Comparison of ENCODE assay signal across 24 cellular contexts in genomic region chr3:50371133-50371670, GRCh38. TPM values are rescaled to one million over a fixed set of nuclear protein-coding genes. Genes with fewer than 3 reads are reported as not detected.
DNase-seq lines count a peak whose midpoint lies in the region; ATAC-seq, FAIRE-seq and TF ChIP-seq lines count a peak whose summit lies in the region.
"Had no signal": no experiment of that assay in that cellular context is flagged by ENCODE, and none has a peak within 500 bp of the region (broad histone marks: within the 10 kb centered on the region; RNA-seq: fewer than 3 reads in every experiment).

No MANE protein-coding gene starts in this region.

- DNase-seq in IMR-90 (peak; percentile 32), GM12878 (ENCODE audit: low read depth, low spot score) (no peak), fibroblast of the aortic adventitia (ENCODE audit: low read depth) (peak; percentile 28), GM19240 (ENCODE audit: insufficient read length, low spot score) (no peak), DMS153 treated with DMSO at 0.1 percent for 48 hours (lab: John Stamatoyannopoulos, UW; ENCODE audit: unreplicated experiment) (no peak), frontal cortex (ENCODE audit: low spot score in 2 of 2) (no peak)
- no peak for DNase-seq in stimulated activated effector memory CD8-positive, alpha-beta T cell treated with anti-CD3 and anti-CD28 coated beads, Interleukin-12 subunit alpha, Interleukin-12 subunit beta, amount 100 ng/mL, for 72 hours (ENCODE audit: low spot score in 2 of 2)
- DNase-seq: activated CD4-positive, alpha-beta T cell treated with anti-CD3 and anti-CD28 coated beads, Interleukin-2, amount 50 U/mL, for 4 hours; activated naive CD4-positive, alpha-beta T cell treated with Interleukin-2 at 50 U/mL for 16 hours; adrenal gland; CD4-positive, CD25-positive, alpha-beta regulatory T cell; effector CD8-positive, alpha-beta T cell; hippocampal formation; left cardiac atrium; NCI-H1436; psoas muscle; stimulated activated CD4-positive, alpha-beta T cell treated with anti-CD3 and anti-CD28 coated beads, Interleukin-15, amount 100 ng/mL, for 24 hours; stimulated activated naive CD8-positive, alpha-beta T cell treated with anti-CD3 and anti-CD28 coated beads, Interleukin-15, Interleukin-2, amounts not matched to agents 100 U/mL and 50 U/mL, for 24 hours had no signal

- H3K4me3 Mint-ChIP-seq in stimulated activated effector memory CD8-positive, alpha-beta T cell treated with anti-CD3 and anti-CD28 coated beads, Interleukin-12 subunit alpha, Interleukin-12 subunit beta, amount 100 ng/mL, for 72 hours = no peak overlapping the region

- H3K4me3 ChIP-seq in IMR-90 (ENCODE audit: insufficient read depth, low read depth, low read length) = no peak overlapping the region
- no peak overlapping the region for H3K4me3 ChIP-seq in GM12878
- H3K4me3 ChIP-seq in fibroblast of the aortic adventitia (ENCODE audit: low read depth, low read length) = no peak overlapping the region
- H3K4me3 ChIP-seq: adrenal gland, gastroesophageal sphincter, psoas muscle, thoracic aorta had no signal

- intact Hi-C loops in IMR-90 (cut with micrococcal nuclease) = no loop called here
- intact Hi-C loops in GM12878 (cut with micrococcal nuclease; ENCODE audit: unreplicated experiment) = no loop called here

- TF ChIP-seq RAD21 in IMR-90 (IDR thresholded peaks at IDR 0.05; ENCODE audit: low read length) (no peak), GM12878 (IDR thresholded peaks at IDR 0.05; ENCODE audit: insufficient read depth, low read depth, low read length) (no peak)

- H3K56ac ChIP-seq in IMR-90 (ENCODE audit: extremely low read depth, insufficient read depth, low read length) = no peak overlapping the region

- no CpG with 5 or more reads among the region's 3 CpGs for WGBS in IMR-90 (ENCODE audit: extremely low coverage in 2 of 2, insufficient read length in 1 of 2), 2 experiments
- 27% methylated on average over 3 of the region's 3 CpGs for WGBS in GM12878 (ENCODE audit: insufficient coverage, insufficient replicate concordance, low lambda C conversion rate, missing lambda C conversion rate)

- BruUV-seq in IMR-90 (replicated peaks; lab: Mats Ljungman, UMichigan) = no TSS peak
- BruUV-seq in GM12878 (replicated peaks; lab: Mats Ljungman, UMichigan) = no TSS peak

- H2AFZ ChIP-seq in IMR-90 (replicated peaks; ENCODE audit: low read length, poor library complexity) (no peak overlapping the region), GM12878 (ENCODE audit: control insufficient read depth, low read depth, low read length) (no peak overlapping the region)

- no peaks in the 10 kb centered on the region for H3K9me3 Mint-ChIP-seq in stimulated activated effector memory CD8-positive, alpha-beta T cell treated with anti-CD3 and anti-CD28 coated beads, Interleukin-12 subunit alpha, Interleukin-12 subunit beta, amount 100 ng/mL, for 72 hours

- H3K27ac Mint-ChIP-seq in stimulated activated effector memory CD8-positive, alpha-beta T cell treated with anti-CD3 and anti-CD28 coated beads, Interleukin-12 subunit alpha, Interleukin-12 subunit beta, amount 100 ng/mL, for 72 hours = peak overlapping the region; percentile 76

- H3K9me3 ChIP-seq in IMR-90 (ENCODE audit: control insufficient read depth, insufficient read depth, low read length) = no peaks in the 10 kb centered on the region
- no peaks in the 10 kb centered on the region for H3K9me3 ChIP-seq in GM12878 (replicated peaks; ENCODE audit: control insufficient read depth, insufficient read depth, low read length)
- H3K9me3 ChIP-seq: adrenal gland, gastroesophageal sphincter, psoas muscle, SK-N-SH, thoracic aorta had no signal

- TF ChIP-seq EP300 in GM12878 (IDR thresholded peaks at IDR 0.05; ENCODE audit: borderline replicate concordance in 1 of 2, control insufficient read depth in 1 of 2, low read depth in 2 of 2, low read length in 2 of 2) = no peak

- H3K79me2 ChIP-seq in GM12878 (ENCODE audit: control insufficient read depth, insufficient read depth, low read length) = no peaks in the 10 kb centered on the region

- no peak overlapping the region for H3K4ac ChIP-seq in IMR-90 (ENCODE audit: low read depth, low read length)

- TF ChIP-seq POLR2A in IMR-90 (IDR thresholded peaks at IDR 0.05; ENCODE audit: low read depth, low read length) = no peak
- TF ChIP-seq POLR2A in GM12878 (IDR thresholded peaks at IDR 0.05; ENCODE audit: low read depth, low read length) = no peak

- H3K23ac ChIP-seq in IMR-90 (ENCODE audit: low read depth, low read length) = no peak overlapping the region

- no peak overlapping the region for H3K14ac ChIP-seq in IMR-90 (replicated peaks; ENCODE audit: low read depth, low read length)

- H4K91ac ChIP-seq in IMR-90 (ENCODE audit: insufficient read depth, low read depth, low read length) = no peak overlapping the region

- H2AK5ac ChIP-seq in IMR-90 (ENCODE audit: low read depth, low read length) = no peak overlapping the region

- H3K4me2 ChIP-seq in IMR-90 (ENCODE audit: low read depth, low read length) (no peak overlapping the region), GM12878 (ENCODE audit: control insufficient read depth, insufficient read depth) (no peak overlapping the region)
- H3K4me2 ChIP-seq: SK-N-SH had no signal

- H2BK120ac ChIP-seq in IMR-90 (ENCODE audit: low read depth, low read length) = no peak overlapping the region

- ATAC-seq in IMR-90 (ENCODE audit: low read depth) (peak; percentile 15; the same call in 1 of the 2 replicates), GM12878 (peak; percentile 33; the same call in 1 of the 3 replicates), SK-N-SH treated with all-trans-retinoic acid at 6 μM for 48 hours (no peak; the same call in 2 of the 3 replicates)
- no peak for ATAC-seq in stimulated activated effector memory CD8-positive, alpha-beta T cell treated with anti-CD3 and anti-CD28 coated beads, Interleukin-12 subunit alpha, Interleukin-12 subunit beta, amount 100 ng/mL, for 72 hours
- ATAC-seq: gastroesophageal sphincter; left cardiac atrium; psoas muscle; stimulated activated naive CD8-positive, alpha-beta T cell treated with anti-CD3 and anti-CD28 coated beads, Interleukin-15, Interleukin-2, amounts not matched to agents 100 U/mL and 50 U/mL, for 24 hours had no signal

- SMC1A ChIA-PET in GM12878 (lab: Charles Lee; ENCODE audit: uncharacterized antibody, unreplicated experiment) = no interaction called here

- TF ChIP-seq CTCF in IMR-90 (conservative IDR thresholded peaks at IDR 0.05; ENCODE audit: low read depth, low read length) = no peak
- no peak for TF ChIP-seq CTCF in GM12878 (IDR thresholded peaks at IDR 0.05 in 2 of 3, conservative IDR thresholded peaks at IDR 0.05 in 1 of 3; ENCODE audit: control insufficient read depth in 2 of 3, extremely low read depth in 1 of 3, insufficient read depth in 1 of 3, low read depth in 3 of 3, low read length in 3 of 3)
- TF ChIP-seq CTCF in fibroblast of the aortic adventitia (IDR thresholded peaks at IDR 0.05; ENCODE audit: insufficient read depth, low read length) = no peak

- RAD21 ChIA-PET in GM12878 (lab: Charles Lee; ENCODE audit: unreplicated experiment) = interaction anchor here (1.3 kb wide), 1 partner anchor 171 kb away, joined by 6 read pairs; no protein-coding TSS in a partner anchor

- H3K79me1 ChIP-seq in IMR-90 (ENCODE audit: low read depth in 1 of 2, low read length in 2 of 2) = no peaks in the 10 kb centered on the region

- H3K36me3 Mint-ChIP-seq in stimulated activated effector memory CD8-positive, alpha-beta T cell treated with anti-CD3 and anti-CD28 coated beads, Interleukin-12 subunit alpha, Interleukin-12 subunit beta, amount 100 ng/mL, for 72 hours = peaks cover 5% of the 10 kb centered on the region
- H3K36me3 Mint-ChIP-seq: CD4-positive, CD25-positive, alpha-beta regulatory T cell had no signal

- H3K27me3 ChIP-seq in IMR-90 (ENCODE audit: control insufficient read depth, insufficient read depth, low read length) (peaks cover 61% of the 10 kb centered on the region), GM12878 (replicated peaks in 1 of 2; ENCODE audit: control insufficient read depth in 2 of 2, insufficient read depth in 2 of 2, low read length in 1 of 2) (no peaks in the 10 kb centered on the region; a peak in 3 of 4 replicates)
- H3K27me3 ChIP-seq: adrenal gland had no signal

- H2AK9ac ChIP-seq in IMR-90 (replicated peaks; ENCODE audit: low read depth, low read length, poor library complexity) = no peak overlapping the region

- H3K27ac ChIP-seq in IMR-90 (ENCODE audit: insufficient read depth, low read length) (no peak overlapping the region), GM12878 (ENCODE audit: control insufficient read depth, insufficient read depth) (no peak overlapping the region)
- H3K27ac ChIP-seq: adrenal gland, gastroesophageal sphincter, psoas muscle, thoracic aorta had no signal

- H3K9ac ChIP-seq in IMR-90 (ENCODE audit: low read depth, low read length) (no peak overlapping the region), GM12878 (ENCODE audit: control insufficient read depth, insufficient read depth, low read length) (no peak overlapping the region)
- H3K9ac ChIP-seq: SK-N-SH had no signal

- H3K9me1 ChIP-seq in IMR-90 (ENCODE audit: insufficient read depth, low read length) = no peaks in the 10 kb centered on the region

- CTCF ChIA-PET in IMR-90 (lab: Yijun Ruan, JAX) (no interaction called here), GM12878 (lab: Yijun Ruan, JAX) (interaction anchor here (0.5 kb wide), 1 partner anchor 1151 kb away, joined by 3 read pairs; no protein-coding TSS in a partner anchor)

- in situ Hi-C loops in IMR-90 (cut with MboI; ENCODE audit: low sequenced_read_pairs) (no loop called here), GM12878 (cut with MboI) (no loop called here)

- H3K4me1 Mint-ChIP-seq in stimulated activated effector memory CD8-positive, alpha-beta T cell treated with anti-CD3 and anti-CD28 coated beads, Interleukin-12 subunit alpha, Interleukin-12 subunit beta, amount 100 ng/mL, for 72 hours = peaks cover 36% of the 10 kb centered on the region

- POLR2A ChIA-PET in IMR-90 (lab: Charles Lee; ENCODE audit: unreplicated experiment) = no interaction called here
- POLR2A ChIA-PET in GM12878 (lab: Charles Lee) = no interaction called here

- H4K20me1 ChIP-seq in IMR-90 (ENCODE audit: insufficient read depth, low read length) = no peaks in the 10 kb centered on the region
- no peaks in the 10 kb centered on the region for H4K20me1 ChIP-seq in GM12878 (ENCODE audit: control insufficient read depth, insufficient read depth)

- no peak overlapping the region for H2BK15ac ChIP-seq in IMR-90 (ENCODE audit: low read depth, low read length)

- FAIRE-seq in GM12878 (lab: Jason Lieb, UNC) (no peak), frontal cortex (lab: Jason Lieb, UNC) (no peak)
- FAIRE-seq: bronchial epithelial cell, colon had no signal

- dilution Hi-C loops in IMR-90 (cut with HindIII; ENCODE audit: low sequenced_read_pairs, unreplicated experiment) = no loop called here

- H3K36me3 ChIP-seq in IMR-90 (ENCODE audit: control insufficient read depth, insufficient read depth, low read length) (no peaks in the 10 kb centered on the region), GM12878 (ENCODE audit: control insufficient read depth in 2 of 2, insufficient read depth in 2 of 2, low read length in 1 of 2) (no peaks in the 10 kb centered on the region)
- H3K36me3 ChIP-seq: adrenal gland, gastroesophageal sphincter, thoracic aorta had no signal

- no peak overlapping the region for H3K18ac ChIP-seq in IMR-90 (ENCODE audit: low read depth, low read length)

- H2BK5ac ChIP-seq in IMR-90 (ENCODE audit: low read depth, low read length, poor library complexity, severe bottlenecking) = no peak overlapping the region

- no peak overlapping the region for H4K8ac ChIP-seq in IMR-90 (ENCODE audit: low read depth in 2 of 2, low read length in 2 of 2)

- no peak overlapping the region for H2BK20ac ChIP-seq in IMR-90 (ENCODE audit: low read depth, low read length)

- no peak overlapping the region for H4K5ac ChIP-seq in IMR-90 (ENCODE audit: low read depth, low read length)

- H3K4me1 ChIP-seq in IMR-90 (ENCODE audit: control insufficient read depth, insufficient read depth, low read length) (no peaks in the 10 kb centered on the region), GM12878 (ENCODE audit: control insufficient read depth, insufficient read depth, low read length) (no peaks in the 10 kb centered on the region)
- H3K4me1 ChIP-seq: adrenal gland, psoas muscle had no signal

RNA-seq across cellular contexts. Expression of gene TMEM115, which starts 11.9 kb away (rescaled TPM):
- 35.3 and 35.6 TPM in 2 replicates for total RNA-seq in IMR-90 (2012; rRNA removed)
- polyA plus RNA-seq in IMR-90 (2012; rRNA removed) = 47.3 and 54.3 TPM in 2 replicates
- 52.1 and 61.0 TPM in 2 replicates for polyA plus RNA-seq in IMR-90 (2012; cell fraction: cytosol; rRNA removed)
- 14.6 and 28.3 TPM in 2 replicates for polyA plus RNA-seq in IMR-90 (2012; cell fraction: nucleus; rRNA removed; ENCODE audit: low replicate concordance)
- total RNA-seq in GM12878 (2013; cell fraction: nucleolus; rRNA removed) = 18.9 and 20.4 TPM in 2 replicates
- total RNA-seq in GM12878 (2014; rRNA removed) = 18.1 and 18.7 TPM in 2 replicates
- 7.1 and 8.0 TPM in 2 replicates for total RNA-seq in GM12878 (2014; rRNA removed; fragmentation: Illumina TruSeq; extraction: Trizol)
- 15.9 and 18.4 TPM in 2 replicates for total RNA-seq in GM12878 (2021)
- polyA plus RNA-seq in GM12878 (2011; ENCODE audit: low read depth) = 4.3 TPM
- polyA plus RNA-seq in GM12878 (2011; rRNA removed) = 4.2 and 8.8 TPM in 2 replicates
- 16.0 and 22.1 TPM in 2 replicates for polyA plus RNA-seq in GM12878 (2011; cell fraction: cytosol; rRNA removed)
- polyA plus RNA-seq in GM12878 (2011; cell fraction: nucleus; rRNA removed) = 31.3 and 34.9 TPM in 2 replicates
- 9.5 and 11.6 TPM in 2 replicates for polyA plus RNA-seq in GM12878 (2012)
- 3.6 and 10.1 TPM in 2 replicates for polyA plus RNA-seq in GM12878 (2014; fragmentation: Illumina TruSeq; extraction: Trizol)
- 1 to 10 TPM; 1.9 to 2.5 TPM for polyA plus RNA-seq in GM12878 (2014; fragmentation: Nextera tagmentation; extraction: Ambion mirVana)
- polyA plus RNA-seq in GM12878 (2014; rRNA removed) = 16.9 and 18.8 TPM in 2 replicates
- 10 to 100 TPM; 16.4 to 17.6 TPM for polyA plus RNA-seq in GM12878 (2016; fragmentation: Nextera tagmentation; extraction: Ambion mirVana)
- polyA minus RNA-seq in GM12878 (2011; rRNA and poly(A)+ RNA removed) = 8.8 and 21.1 TPM in 2 replicates
- 7.1 and 8.2 TPM in 2 replicates for polyA minus RNA-seq in GM12878 (2011; cell fraction: cytosol; rRNA and poly(A)+ RNA removed)
- 16.6 and 22.0 TPM in 2 replicates for polyA minus RNA-seq in GM12878 (2011; cell fraction: nucleus; rRNA and poly(A)+ RNA removed)
- 47.9 and 48.9 TPM in 2 replicates for total RNA-seq in fibroblast of the aortic adventitia (ENCODE audit: low replicate concordance)
- 18.3 TPM for total RNA-seq in frontal cortex

RNA-seq across cellular contexts. Expression of gene CYB561D2, which starts 20.5 kb away (rescaled TPM):
- total RNA-seq in IMR-90 (2012; rRNA removed) = 26.1 and 29.2 TPM in 2 replicates
- 31.7 and 41.5 TPM in 2 replicates for polyA plus RNA-seq in IMR-90 (2012; rRNA removed)
- 28.2 and 48.4 TPM in 2 replicates for polyA plus RNA-seq in IMR-90 (2012; cell fraction: cytosol; rRNA removed)
- 41.4 and 73.4 TPM in 2 replicates for polyA plus RNA-seq in IMR-90 (2012; cell fraction: nucleus; rRNA removed; ENCODE audit: low replicate concordance)
- total RNA-seq in GM12878 (2013; cell fraction: nucleolus; rRNA removed) = 16.8 and 22.6 TPM in 2 replicates
- total RNA-seq in GM12878 (2014; rRNA removed) = 33.4 and 34.6 TPM in 2 replicates
- 11.9 and 13.6 TPM in 2 replicates for total RNA-seq in GM12878 (2014; rRNA removed; fragmentation: Illumina TruSeq; extraction: Trizol)
- total RNA-seq in GM12878 (2021) = 19.2 and 20.8 TPM in 2 replicates
- 12.3 TPM for polyA plus RNA-seq in GM12878 (2011; ENCODE audit: low read depth)
- polyA plus RNA-seq in GM12878 (2011; rRNA removed) = 8.6 and 16.8 TPM in 2 replicates
- 28.7 and 40.9 TPM in 2 replicates for polyA plus RNA-seq in GM12878 (2011; cell fraction: cytosol; rRNA removed)
- polyA plus RNA-seq in GM12878 (2011; cell fraction: nucleus; rRNA removed) = 27.2 TPM in 2 replicates
- polyA plus RNA-seq in GM12878 (2012) = 18.7 and 21.2 TPM in 2 replicates
- 5.9 and 9.2 TPM in 2 replicates for polyA plus RNA-seq in GM12878 (2014; fragmentation: Illumina TruSeq; extraction: Trizol)
- polyA plus RNA-seq in GM12878 (2014; fragmentation: Nextera tagmentation; extraction: Ambion mirVana) = 10 to 100 TPM in 1 of 2 experiments, 1 to 10 TPM in 1; 7.6 to 11.9 TPM
- polyA plus RNA-seq in GM12878 (2014; rRNA removed) = 24.1 and 29.1 TPM in 2 replicates
- 10 to 100 TPM; 35.5 to 39.2 TPM for polyA plus RNA-seq in GM12878 (2016; fragmentation: Nextera tagmentation; extraction: Ambion mirVana)
- 18.7 and 25.9 TPM in 2 replicates for polyA minus RNA-seq in GM12878 (2011; rRNA and poly(A)+ RNA removed)
- polyA minus RNA-seq in GM12878 (2011; cell fraction: cytosol; rRNA and poly(A)+ RNA removed) = 3.3 and 6.0 TPM in 2 replicates
- 15.4 and 21.0 TPM in 2 replicates for polyA minus RNA-seq in GM12878 (2011; cell fraction: nucleus; rRNA and poly(A)+ RNA removed)
- 12.2 and 15.8 TPM in 2 replicates for total RNA-seq in fibroblast of the aortic adventitia (ENCODE audit: low replicate concordance)
- total RNA-seq in frontal cortex = 11.0 TPM

RNA-seq across cellular contexts. Expression of gene NPRL2, which starts 20.6 kb away (rescaled TPM):
- total RNA-seq in IMR-90 (2012; rRNA removed) = 27.5 and 38.7 TPM in 2 replicates
- 38.3 and 38.5 TPM in 2 replicates for polyA plus RNA-seq in IMR-90 (2012; rRNA removed)
- 25.2 and 33.3 TPM in 2 replicates for polyA plus RNA-seq in IMR-90 (2012; cell fraction: cytosol; rRNA removed)
- 62.9 and 100 TPM in 2 replicates for polyA plus RNA-seq in IMR-90 (2012; cell fraction: nucleus; rRNA removed; ENCODE audit: low replicate concordance)
- total RNA-seq in GM12878 (2013; cell fraction: nucleolus; rRNA removed) = 30.5 and 38.0 TPM in 2 replicates
- total RNA-seq in GM12878 (2014; rRNA removed) = 34.6 and 35.4 TPM in 2 replicates
- 15.0 and 17.8 TPM in 2 replicates for total RNA-seq in GM12878 (2014; rRNA removed; fragmentation: Illumina TruSeq; extraction: Trizol)
- total RNA-seq in GM12878 (2021) = 19.4 and 22.9 TPM in 2 replicates
- polyA plus RNA-seq in GM12878 (2011; ENCODE audit: low read depth) = 21.3 TPM
- polyA plus RNA-seq in GM12878 (2011; rRNA removed) = 39.4 and 54.2 TPM in 2 replicates
- polyA plus RNA-seq in GM12878 (2011; cell fraction: cytosol; rRNA removed) = 54.1 and 62.7 TPM in 2 replicates
- polyA plus RNA-seq in GM12878 (2011; cell fraction: nucleus; rRNA removed) = 112 and 156 TPM in 2 replicates
- polyA plus RNA-seq in GM12878 (2012) = 27.8 and 29.3 TPM in 2 replicates
- 12.9 and 22.5 TPM in 2 replicates for polyA plus RNA-seq in GM12878 (2014; fragmentation: Illumina TruSeq; extraction: Trizol)
- polyA plus RNA-seq in GM12878 (2014; fragmentation: Nextera tagmentation; extraction: Ambion mirVana) = 10 to 100 TPM; 33.6 to 36.2 TPM
- polyA plus RNA-seq in GM12878 (2014; rRNA removed) = 34.0 and 38.8 TPM in 2 replicates
- 10 to 100 TPM; 31.0 to 32.1 TPM for polyA plus RNA-seq in GM12878 (2016; fragmentation: Nextera tagmentation; extraction: Ambion mirVana)
- polyA minus RNA-seq in GM12878 (2011; rRNA and poly(A)+ RNA removed) = 52.4 and 60.3 TPM in 2 replicates
- 8.6 and 14.4 TPM in 2 replicates for polyA minus RNA-seq in GM12878 (2011; cell fraction: cytosol; rRNA and poly(A)+ RNA removed)
- polyA minus RNA-seq in GM12878 (2011; cell fraction: nucleus; rRNA and poly(A)+ RNA removed) = 24.1 and 29.8 TPM in 2 replicates
- total RNA-seq in fibroblast of the aortic adventitia (ENCODE audit: low replicate concordance) = 9.4 and 19.7 TPM in 2 replicates
- 20.8 TPM for total RNA-seq in frontal cortex

RNA-seq across cellular contexts. Expression of gene ZMYND10, which starts 25.7 kb away (rescaled TPM):
- 0.83 and 1.1 TPM in 2 replicates for total RNA-seq in IMR-90 (2012; rRNA removed)
- polyA plus RNA-seq in IMR-90 (2012; rRNA removed) = 1.1 and 1.4 TPM in 2 replicates
- polyA plus RNA-seq in IMR-90 (2012; cell fraction: cytosol; rRNA removed) = 1.3 and 2.1 TPM in 2 replicates
- polyA plus RNA-seq in IMR-90 (2012; cell fraction: nucleus; rRNA removed; ENCODE audit: low replicate concordance) = 2.2 and 2.7 TPM in 2 replicates
- 1.6 and 2.2 TPM in 2 replicates for total RNA-seq in GM12878 (2013; cell fraction: nucleolus; rRNA removed)
- 0.11 and 0.60 TPM in 2 replicates for total RNA-seq in GM12878 (2014; rRNA removed)
- total RNA-seq in GM12878 (2014; rRNA removed; fragmentation: Illumina TruSeq; extraction: Trizol) = 0.14 and 0.27 TPM in 2 replicates
- 0.45 and 0.80 TPM in 2 replicates for total RNA-seq in GM12878 (2021)
- polyA plus RNA-seq in GM12878 (2011; ENCODE audit: low read depth) = 0.60 TPM
- 0.40 and 1.0 TPM in 2 replicates for polyA plus RNA-seq in GM12878 (2011; rRNA removed)
- polyA plus RNA-seq in GM12878 (2011; cell fraction: cytosol; rRNA removed) = 0.60 and 1.2 TPM in 2 replicates
- 7.6 and 7.9 TPM in 2 replicates for polyA plus RNA-seq in GM12878 (2011; cell fraction: nucleus; rRNA removed)
- polyA plus RNA-seq in GM12878 (2012) = 0.66 and 0.72 TPM in 2 replicates
- polyA plus RNA-seq in GM12878 (2014; fragmentation: Illumina TruSeq; extraction: Trizol) = 0.18 TPM in 1 of 2 replicates, not detected in the other
- under 1 TPM; 0.26 to 0.40 TPM for polyA plus RNA-seq in GM12878 (2014; fragmentation: Nextera tagmentation; extraction: Ambion mirVana)
- polyA plus RNA-seq in GM12878 (2014; rRNA removed) = 0.35 and 0.91 TPM in 2 replicates
- under 1 TPM; 0.66 to 0.94 TPM for polyA plus RNA-seq in GM12878 (2016; fragmentation: Nextera tagmentation; extraction: Ambion mirVana)
- polyA minus RNA-seq in GM12878 (2011; rRNA and poly(A)+ RNA removed) = 0.44 and 1.2 TPM in 2 replicates
- not detected in 2 replicates for polyA minus RNA-seq in GM12878 (2011; cell fraction: cytosol; rRNA and poly(A)+ RNA removed)
- polyA minus RNA-seq in GM12878 (2011; cell fraction: nucleus; rRNA and poly(A)+ RNA removed) = 0.73 and 2.7 TPM in 2 replicates
- total RNA-seq in fibroblast of the aortic adventitia (ENCODE audit: low replicate concordance) = 0.81 and 0.82 TPM in 2 replicates
- 3.7 TPM for total RNA-seq in frontal cortex
- total RNA-seq: thoracic aorta had no signal

RNA-seq across cellular contexts. Expression of gene RASSF1, which starts 30.6 kb away (rescaled TPM):
- total RNA-seq in IMR-90 (2012; rRNA removed) (17.4 and 18.3 TPM in 2 replicates), GM12878 (2014; rRNA removed) (39.3 and 40.1 TPM in 2 replicates), GM12878 (2014; rRNA removed; fragmentation: Illumina TruSeq; extraction: Trizol) (15.7 and 16.1 TPM in 2 replicates), GM12878 (2021) (30.9 and 35.2 TPM in 2 replicates), fibroblast of the aortic adventitia (ENCODE audit: low replicate concordance) (20.4 and 45.7 TPM in 2 replicates), frontal cortex (12.6 TPM)
- polyA plus RNA-seq in IMR-90 (2012; rRNA removed) (53.4 and 55.6 TPM in 2 replicates), GM12878 (2011; rRNA removed) (36.4 and 59.6 TPM in 2 replicates), GM12878 (2014; fragmentation: Illumina TruSeq; extraction: Trizol) (9.6 and 18.5 TPM in 2 replicates), GM12878 (2014; fragmentation: Nextera tagmentation; extraction: Ambion mirVana) (10 to 100 TPM in 1 of 2 experiments, 1 to 10 TPM in 1; 4.4 to 10.3 TPM), GM12878 (2014; rRNA removed) (54.1 and 61.3 TPM in 2 replicates), GM12878 (2016; fragmentation: Nextera tagmentation; extraction: Ambion mirVana) (10 to 100 TPM; 48.7 to 49.1 TPM)
- 48.6 and 60.5 TPM in 2 replicates for polyA plus RNA-seq in IMR-90 (2012; cell fraction: cytosol; rRNA removed)
- 77.2 and 105 TPM in 2 replicates for polyA plus RNA-seq in IMR-90 (2012; cell fraction: nucleus; rRNA removed; ENCODE audit: low replicate concordance)
- total RNA-seq in GM12878 (2013; cell fraction: nucleolus; rRNA removed) = 67.1 and 75.3 TPM in 2 replicates
- 19.6 TPM for polyA plus RNA-seq in GM12878 (2011; ENCODE audit: low read depth)
- 62.1 and 82.5 TPM in 2 replicates for polyA plus RNA-seq in GM12878 (2011; cell fraction: cytosol; rRNA removed)
- 136 and 141 TPM in 2 replicates for polyA plus RNA-seq in GM12878 (2011; cell fraction: nucleus; rRNA removed)
- polyA plus RNA-seq in GM12878 (2012) = 38.7 and 39.3 TPM in 2 replicates
- polyA minus RNA-seq in GM12878 (2011; rRNA and poly(A)+ RNA removed) = 16.2 and 26.6 TPM in 2 replicates
- 9.3 and 11.9 TPM in 2 replicates for polyA minus RNA-seq in GM12878 (2011; cell fraction: cytosol; rRNA and poly(A)+ RNA removed)
- polyA minus RNA-seq in GM12878 (2011; cell fraction: nucleus; rRNA and poly(A)+ RNA removed) = 22.7 and 30.4 TPM in 2 replicates

Comparison
In these comparisons a context has a peak if more than half of its experiments do, and no peak if none do; other contexts are left out.
1. ATAC-seq: peak in IMR-90 (single experiment) and GM12878 (single experiment); none in stimulated activated effector memory CD8-positive, alpha-beta T cell treated with anti-CD3 and anti-CD28 coated beads, Interleukin-12 subunit alpha, Interleukin-12 subunit beta, amount 100 ng/mL, for 72 hours (single experiment) and SK-N-SH treated with all-trans-retinoic acid at 6 μM for 48 hours (single experiment).
2. DNase-seq: peak in IMR-90 (single experiment) and fibroblast of the aortic adventitia (single experiment); none in GM12878 (single experiment), stimulated activated effector memory CD8-positive, alpha-beta T cell treated with anti-CD3 and anti-CD28 coated beads, Interleukin-12 subunit alpha, Interleukin-12 subunit beta, amount 100 ng/mL, for 72 hours (0 of 2), GM19240 (single experiment), DMS153 treated with DMSO at 0.1 percent for 48 hours (single experiment) and frontal cortex (0 of 2).